Comparison of ENCODE assay signal across 9 cellular contexts in the genomic region with DNA sequence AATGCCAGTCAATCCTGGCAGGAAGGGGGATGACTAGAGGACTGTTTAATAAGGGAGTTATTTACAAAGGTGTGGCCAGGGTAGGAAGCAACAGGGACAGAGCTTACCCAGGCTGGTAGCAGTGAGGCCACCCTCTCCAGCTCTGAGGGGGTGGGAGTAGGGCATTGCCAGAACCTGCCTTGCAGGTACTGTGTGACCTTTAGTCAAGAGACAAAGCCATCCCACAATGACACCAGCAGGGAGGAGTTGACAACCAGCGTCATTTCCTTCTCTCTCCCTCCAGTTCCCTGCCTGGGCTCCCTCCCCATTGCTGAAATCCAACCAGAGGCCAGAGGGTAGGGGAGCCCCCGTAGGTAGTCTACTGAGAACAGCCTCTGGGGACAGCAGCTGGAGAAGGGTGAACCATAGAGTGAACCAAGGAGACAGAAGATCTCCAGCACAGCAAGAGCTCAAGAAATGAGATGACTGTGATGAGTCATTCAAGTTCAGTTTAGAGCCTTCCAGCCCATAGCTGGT. TPM values are rescaled to one million over a fixed set of nuclear protein-coding genes. Genes with fewer than 3 reads are reported as not detected.
DNase-seq lines count a peak whose midpoint lies in the region; ATAC-seq, FAIRE-seq and TF ChIP-seq lines count a peak whose summit lies in the region.
"Had no signal": no experiment of that assay in that cellular context is flagged by ENCODE, and none has a peak within 500 bp of the region (broad histone marks: within the 10 kb centered on the region; RNA-seq: fewer than 3 reads in every experiment).

No MANE protein-coding gene starts in this region.

- POLR2A ChIA-PET in CD8-positive, alpha-beta T cell (lab: Charles Lee), result no interaction called here

- H3K4me1 Mint-ChIP-seq in CD8-positive, alpha-beta T cell (ENCODE audit: low read depth), result peaks cover 10% of the 10 kb centered on the region
- H3K4me1 Mint-ChIP-seq in activated T-helper 2 cell treated with anti-CD3 and anti-CD28 coated beads, Interferon-gamma antibody, Interleukin-2, Interleukin-4, amounts not matched to agents 10 μg/mL and 5 μg/mL and 100 μg/mL, durations not matched to agents 14 hours and 24 hours and 36 hours (ENCODE audit: low read depth), result peaks cover 46% of the 10 kb centered on the region

- no peak overlapping the region for H3K27ac ChIP-seq in CD8-positive, alpha-beta T cell (ENCODE audit: low read depth, low read length)
- H3K27ac ChIP-seq: dorsolateral prefrontal cortex had no signal

- H3K27me3 ChIP-seq in CD8-positive, alpha-beta T cell (ENCODE audit: insufficient read depth, low read length), result no peaks in the 10 kb centered on the region

- no peak for TF ChIP-seq CTCF in CD8-positive, alpha-beta T cell (IDR thresholded peaks at IDR 0.05)
- TF ChIP-seq CTCF in choroid plexus epithelial cell (conservative IDR thresholded peaks at IDR 0.05; ENCODE audit: low read depth, low read length), result no peak

- no peak overlapping the region for H3K4me3 ChIP-seq in CD8-positive, alpha-beta T cell (ENCODE audit: low read depth, low read length)
- H3K4me3 ChIP-seq in choroid plexus epithelial cell (ENCODE audit: low read depth, low read length), result no peak overlapping the region
- H3K4me3 ChIP-seq: dorsolateral prefrontal cortex had no signal

- no peak overlapping the region for H3K4me3 Mint-ChIP-seq in CD8-positive, alpha-beta T cell
- no peak overlapping the region for H3K4me3 Mint-ChIP-seq in activated T-helper 2 cell treated with anti-CD3 and anti-CD28 coated beads, Interferon-gamma antibody, Interleukin-2, Interleukin-4, amounts not matched to agents 10 μg/mL and 5 μg/mL and 100 μg/mL, durations not matched to agents 14 hours and 24 hours and 36 hours (ENCODE audit: low read depth)

- no peaks in the 10 kb centered on the region for H3K27me3 Mint-ChIP-seq in CD8-positive, alpha-beta T cell (ENCODE audit: low read depth)
- H3K27me3 Mint-ChIP-seq in activated T-helper 2 cell treated with anti-CD3 and anti-CD28 coated beads, Interferon-gamma antibody, Interleukin-2, Interleukin-4, amounts not matched to agents 10 μg/mL and 5 μg/mL and 100 μg/mL, durations not matched to agents 14 hours and 24 hours and 36 hours (ENCODE audit: low read depth), result peaks cover 10% of the 10 kb centered on the region

- no peak for DNase-seq in CD8-positive, alpha-beta T cell
- DNase-seq in choroid plexus epithelial cell (ENCODE audit: low read depth) (peak; percentile 74), KG1 (lab: John Stamatoyannopoulos, UW) (no peak), HK-2 (ENCODE audit: unreplicated experiment) (no peak), frontal cortex (ENCODE audit: low spot score in 2 of 2) (no peak)
- no peak for DNase-seq in activated T-helper 2 cell treated with anti-CD3 and anti-CD28 coated beads, Interferon-gamma antibody, Interleukin-2, Interleukin-4, amounts not matched to agents 10 μg/mL and 5 μg/mL and 100 μg/mL, durations not matched to agents 14 hours and 24 hours and 36 hours (ENCODE audit: low spot score)
- DNase-seq: dorsolateral prefrontal cortex had no signal

- FAIRE-seq in frontal cortex (lab: Jason Lieb, UNC), result no peak

- H3K4me1 ChIP-seq in CD8-positive, alpha-beta T cell (ENCODE audit: insufficient read depth, low read length), result no peaks in the 10 kb centered on the region

- no peak overlapping the region for H3K27ac Mint-ChIP-seq in CD8-positive, alpha-beta T cell
- no peak overlapping the region for H3K27ac Mint-ChIP-seq in activated T-helper 2 cell treated with anti-CD3 and anti-CD28 coated beads, Interferon-gamma antibody, Interleukin-2, Interleukin-4, amounts not matched to agents 10 μg/mL and 5 μg/mL and 100 μg/mL, durations not matched to agents 14 hours and 24 hours and 36 hours

- no peaks in the 10 kb centered on the region for H3K36me3 ChIP-seq in CD8-positive, alpha-beta T cell (ENCODE audit: insufficient read depth, low read length)

- H3K36me3 Mint-ChIP-seq in CD8-positive, alpha-beta T cell, result no peaks in the 10 kb centered on the region
- peaks cover 7% of the 10 kb centered on the region for H3K36me3 Mint-ChIP-seq in activated T-helper 2 cell treated with anti-CD3 and anti-CD28 coated beads, Interferon-gamma antibody, Interleukin-2, Interleukin-4, amounts not matched to agents 10 μg/mL and 5 μg/mL and 100 μg/mL, durations not matched to agents 14 hours and 24 hours and 36 hours (ENCODE audit: low read depth)

- CTCF ChIA-PET in CD8-positive, alpha-beta T cell (lab: Charles Lee), result no interaction called here

- ATAC-seq in CD8-positive, alpha-beta T cell, result peak; percentile 20
- peak; percentile 76 for ATAC-seq in GM19043 (IDR thresholded peaks at IDR 0.05; ENCODE audit: low read depth, unreplicated experiment)
- peak; percentile 67 for ATAC-seq in HG03378 (IDR thresholded peaks at IDR 0.05; ENCODE audit: unreplicated experiment)

- peaks cover 6% of the 10 kb centered on the region for H3K9me3 Mint-ChIP-seq in CD8-positive, alpha-beta T cell
- peaks cover 12% of the 10 kb centered on the region for H3K9me3 Mint-ChIP-seq in activated T-helper 2 cell treated with anti-CD3 and anti-CD28 coated beads, Interferon-gamma antibody, Interleukin-2, Interleukin-4, amounts not matched to agents 10 μg/mL and 5 μg/mL and 100 μg/mL, durations not matched to agents 14 hours and 24 hours and 36 hours

- H3K9me3 ChIP-seq in CD8-positive, alpha-beta T cell (ENCODE audit: low read length), result no peaks in the 10 kb centered on the region

- intact Hi-C loops in CD8-positive, alpha-beta T cell (cut with DNase I, micrococcal nuclease), result no loop called here
- intact Hi-C loops in activated T-helper 2 cell treated with anti-CD3 and anti-CD28 coated beads, Interferon-gamma antibody, Interleukin-2, Interleukin-4, amounts not matched to agents 10 μg/mL and 5 μg/mL and 100 μg/mL, durations not matched to agents 14 hours and 24 hours and 36 hours (cut with micrococcal nuclease), result loop anchor here (5.0 kb wide), 1 partner anchor 35 kb away; the partner anchor contains the start of gene SPATA13

RNA-seq across cellular contexts. Expression of gene SPATA13, which starts 33.3 kb away (rescaled TPM):
- total RNA-seq in CD8-positive, alpha-beta T cell, result 100 to 1,000 TPM; 102 to 106 TPM
- 41.5 and 44.9 TPM in 2 replicates for total RNA-seq in activated T-helper 2 cell treated with anti-CD3 and anti-CD28 coated beads, Interferon-gamma antibody, Interleukin-2, Interleukin-4, amounts not matched to agents 10 μg/mL and 5 μg/mL and 100 μg/mL, durations not matched to agents 14 hours and 24 hours and 36 hours
- total RNA-seq in frontal cortex, result 30.6 TPM

Comparison
In these comparisons a context has a peak if more than half of its experiments do, and no peak if none do; other contexts are left out.
1. ATAC-seq: peak in every context shown above with its lines; median percentile 76 in GM19043; 67 in HG03378; 20 in CD8-positive, alpha-beta T cell.